1 cellular context compared by ENCODE assay signal in the genomic region with DNA sequence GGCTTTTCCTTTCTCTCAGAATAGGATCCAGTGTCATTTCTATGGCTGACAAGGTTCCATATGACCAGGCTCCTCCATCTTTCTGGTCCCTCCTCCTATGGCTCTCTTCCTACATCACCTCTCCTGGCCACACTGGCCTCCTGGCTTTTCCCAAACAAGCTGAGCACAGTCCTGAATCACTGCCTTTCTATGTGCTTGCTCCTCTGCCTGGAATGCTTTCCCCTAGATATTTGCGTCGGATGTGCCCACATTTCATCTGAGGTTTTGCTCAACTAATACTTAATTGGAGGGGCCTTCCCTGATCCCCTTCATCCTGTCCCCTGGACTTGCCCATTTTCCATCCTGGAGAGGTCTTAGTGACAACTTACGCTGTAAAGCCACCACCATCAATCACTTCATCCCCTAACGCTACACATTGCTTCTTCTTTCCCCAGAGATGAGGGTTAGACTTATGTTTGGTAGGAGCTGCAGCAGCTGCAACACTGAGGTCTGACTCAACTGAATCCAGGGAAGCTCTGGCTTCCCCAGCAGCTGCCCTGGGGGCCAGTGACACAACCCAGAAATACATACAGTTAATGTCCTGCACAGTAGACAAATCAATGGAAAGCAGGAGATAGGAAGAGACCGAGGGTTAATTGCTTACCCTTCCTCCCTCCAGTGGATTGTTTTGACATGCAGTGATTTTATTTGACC.
A peak's percentile ranks its signal among the peaks of the same experiment; 100 is the strongest.
TF ChIP-seq lines count a peak whose summit lies in the region.

No MANE protein-coding gene starts in this region.

TF ChIP-seq in IMR-90, 13 proteins besides CTCF, POLR2A, EP300 and RAD21:
- TF ChIP-seq MAFK (IDR thresholded peaks at IDR 0.05; ENCODE audit: low read depth, low read length) (no peak), NFE2L2 (IDR thresholded peaks at IDR 0.05; ENCODE audit: low read depth, low read length) (no peak), MAZ (IDR thresholded peaks at IDR 0.05; ENCODE audit: borderline replicate concordance, low read depth, low read length) (no peak), CEBPB (IDR thresholded peaks at IDR 0.05; ENCODE audit: low read depth, low read length) (peak; percentile 49; the same call in 1 of the 2 replicates), FOS (IDR thresholded peaks at IDR 0.05; ENCODE audit: low read depth, low read length) (peak; percentile 21; the same call in 1 of the 2 replicates), RFX5 (IDR thresholded peaks at IDR 0.05; ENCODE audit: low read depth, low read length) (no peak), RCOR1 (IDR thresholded peaks at IDR 0.05; ENCODE audit: insufficient replicate concordance, low read length) (no peak)
